ENCODE assay signal across 9 cellular contexts in the genomic region with DNA sequence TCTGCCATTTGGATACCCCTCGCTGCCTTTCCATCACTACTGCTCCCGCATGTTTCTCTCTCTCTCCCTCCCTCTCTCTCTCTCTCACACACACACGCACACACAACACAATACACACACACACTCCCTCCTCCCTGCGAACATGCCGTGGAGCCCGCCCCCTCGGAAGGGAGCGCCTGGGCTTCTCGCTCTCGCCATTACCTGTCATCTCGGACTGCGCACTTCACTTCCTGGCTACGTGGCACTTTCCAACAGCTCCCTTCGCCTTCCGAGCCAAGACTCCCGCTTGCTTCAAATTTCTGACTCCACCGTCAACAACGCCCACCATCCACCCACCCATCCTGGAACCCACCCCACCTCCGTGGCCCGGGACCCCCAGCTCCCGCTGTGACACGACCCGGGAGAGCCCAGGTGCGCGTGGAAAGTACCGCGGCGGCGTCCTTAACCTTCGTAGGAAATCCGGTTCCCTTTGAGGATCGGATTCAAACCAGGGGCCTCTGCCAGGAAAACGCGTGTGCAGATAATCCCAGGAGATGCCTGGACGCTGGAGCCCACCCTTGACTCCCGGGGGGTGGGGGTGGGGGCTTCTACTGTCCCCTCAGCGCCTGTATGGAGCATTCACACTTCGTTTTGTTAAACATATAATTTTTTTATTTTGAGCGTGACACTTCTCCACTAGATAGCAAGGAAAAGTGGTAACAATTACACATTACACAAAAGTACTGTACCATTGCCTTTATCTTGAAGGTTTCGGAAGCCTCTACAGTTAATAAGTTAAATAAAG. TPM values are rescaled to one million over a fixed set of nuclear protein-coding genes. Genes with fewer than 3 reads are reported as not detected.
DNase-seq lines count a peak whose midpoint lies in the region; ATAC-seq and TF ChIP-seq lines count a peak whose summit lies in the region.
"Had no signal": no experiment of that assay in that cellular context is flagged by ENCODE, and none has a peak within 500 bp of the region (broad histone marks: within the 10 kb centered on the region; RNA-seq: fewer than 3 reads in every experiment).

No MANE protein-coding gene starts in this region.

- H3K4me1 Mint-ChIP-seq in WTC11, result peaks cover 49% of the 10 kb centered on the region
- H3K4me1 Mint-ChIP-seq in glutamatergic neuron (ENCODE audit: low read depth, unreplicated experiment), result peaks cover 6% of the 10 kb centered on the region
- peaks cover 28% of the 10 kb centered on the region for H3K4me1 Mint-ChIP-seq in osteocyte (ENCODE audit: unreplicated experiment)

- TF ChIP-seq CTCF in WTC11 (IDR thresholded peaks at IDR 0.05) (no peak), glutamatergic neuron (IDR thresholded peaks at IDR 0.05; ENCODE audit: partially characterized antibody, unreplicated experiment) (no peak), osteocyte (IDR thresholded peaks at IDR 0.05) (no peak)

- H3K27ac ChIP-seq in GM23248, result no peak overlapping the region
- no peak overlapping the region for H3K27ac ChIP-seq in aorta (ENCODE audit: low read depth in 1 of 2, low read length in 2 of 2)

- 0 out of 2 replicates have a peak overlapping the region, but pooled peaks have one; percentile 18 for H3K4me3 ChIP-seq in GM23248
- H3K4me3 ChIP-seq in aorta (ENCODE audit: low read length in 2 of 2), result no peak overlapping the region

- no peak overlapping the region for H2AFZ ChIP-seq in GM23248

- intact Hi-C loops in aorta (cut with DNase I), result no loop called here

- POLR2A ChIA-PET in WTC11 (lab: Charles Lee), result interaction anchor here (0.6 to 2.1 kb wide), 2 partner anchors 10 to 11 kb away, joined by 3 to 4 read pairs; no protein-coding TSS in a partner anchor

- H3K36me3 ChIP-seq in GM23248 (ENCODE audit: low read depth) (no peaks in the 10 kb centered on the region), aorta (ENCODE audit: control insufficient read depth in 1 of 2, insufficient read depth in 2 of 2, low read length in 1 of 2) (no peaks in the 10 kb centered on the region)

- no peaks in the 10 kb centered on the region for H3K4me1 ChIP-seq in GM23248 (ENCODE audit: insufficient read depth)
- no peaks in the 10 kb centered on the region for H3K4me1 ChIP-seq in aorta (ENCODE audit: control insufficient read depth in 1 of 2, insufficient read depth in 2 of 2, low read length in 2 of 2)

- DNase-seq in GM23248, result no peak
- no peak for DNase-seq in WTC11 (ENCODE audit: low spot score)
- DNase-seq in glutamatergic neuron, result no peak
- no peak for DNase-seq in osteocyte (ENCODE audit: extremely low spot score, unreplicated experiment)
- no peak for DNase-seq in aorta
- no peak for DNase-seq in NCI-H1436 treated with DMSO at 0.1 percent for 48 hours (lab: John Stamatoyannopoulos, UW)
- DNase-seq: NCI-H1417, substantia nigra had no signal

- no peak overlapping the region for H3K4me2 ChIP-seq in GM23248 (ENCODE audit: unreplicated experiment)

- H3K4me3 Mint-ChIP-seq in WTC11, result peak overlapping the region; percentile 80
- H3K4me3 Mint-ChIP-seq in glutamatergic neuron (ENCODE audit: unreplicated experiment), result peak overlapping the region; percentile 80
- peak overlapping the region; percentile 64 for H3K4me3 Mint-ChIP-seq in osteocyte (ENCODE audit: unreplicated experiment)

- H3K27me3 Mint-ChIP-seq in WTC11 (ENCODE audit: low read depth) (peaks cover 94% of the 10 kb centered on the region), glutamatergic neuron (ENCODE audit: unreplicated experiment) (peaks cover 23% of the 10 kb centered on the region), osteocyte (ENCODE audit: unreplicated experiment) (peaks cover 52% of the 10 kb centered on the region)

- H3K9ac ChIP-seq in GM23248, result no peak overlapping the region

- H3K27me3 ChIP-seq in GM23248 (replicated peaks; ENCODE audit: insufficient read depth) (peaks cover 29% of the 10 kb centered on the region), aorta (ENCODE audit: control insufficient read depth in 1 of 2, insufficient read depth in 2 of 2, low read length in 1 of 2) (no peaks in the 10 kb centered on the region)

- H4K20me1 ChIP-seq in GM23248 (ENCODE audit: insufficient read depth), result no peaks in the 10 kb centered on the region

- no peaks in the 10 kb centered on the region for H3K79me2 ChIP-seq in GM23248 (ENCODE audit: insufficient read depth)

- no peak overlapping the region for H3K27ac Mint-ChIP-seq in WTC11
- no peak overlapping the region for H3K27ac Mint-ChIP-seq in glutamatergic neuron (ENCODE audit: unreplicated experiment)
- H3K27ac Mint-ChIP-seq in osteocyte (ENCODE audit: unreplicated experiment), result no peak overlapping the region

- no peaks in the 10 kb centered on the region for H3K9me2 ChIP-seq in GM23248 (ENCODE audit: insufficient read depth)

- 28 to 63% methylated on average over 17 to 39 of the region's 40 CpGs for WGBS in GM23248 (ENCODE audit: low coverage in 1 of 2, low lambda C conversion rate in 2 of 2, missing lambda C conversion rate in 2 of 2), 2 experiments
- WGBS in aorta, 2 donors, result 25 to 26% methylated on average over 39 to 40 of the region's 40 CpGs

- no peaks in the 10 kb centered on the region for H3F3A ChIP-seq in GM23248 (ENCODE audit: insufficient read depth)

- H3K9me3 Mint-ChIP-seq in WTC11 (no peaks in the 10 kb centered on the region), glutamatergic neuron (ENCODE audit: unreplicated experiment) (peaks cover 8% of the 10 kb centered on the region), osteocyte (ENCODE audit: unreplicated experiment) (no peaks in the 10 kb centered on the region)

- CTCF ChIA-PET in WTC11 (lab: Charles Lee), result interaction anchor here (1.0 to 2.4 kb wide), 3 partner anchors 10 to 141 kb away, joined by 4 to 11 read pairs (median 4); no protein-coding TSS in a partner anchor

- H3K9me3 ChIP-seq in GM23248 (ENCODE audit: low read depth) (no peaks in the 10 kb centered on the region), aorta (ENCODE audit: control insufficient read depth, low read length) (no peaks in the 10 kb centered on the region)

- in situ Hi-C loops in GM23248 (cut with MboI), result no loop called here

- ATAC-seq in WTC11 (peak; percentile 15), aorta (ENCODE audit: low FRiP score) (no peak), esophagus mucosa (no peak)

- H3K36me3 Mint-ChIP-seq in WTC11, result no peaks in the 10 kb centered on the region
- no peaks in the 10 kb centered on the region for H3K36me3 Mint-ChIP-seq in glutamatergic neuron (ENCODE audit: unreplicated experiment)
- H3K36me3 Mint-ChIP-seq in osteocyte (ENCODE audit: unreplicated experiment), result peaks cover 2% of the 10 kb centered on the region

TF ChIP-seq in WTC11, 78 proteins besides CTCF, POLR2A, EP300 and RAD21 (continues in another document):
- no peak for TF ChIP-seq CREB1 (CRISPR knock-in tag; IDR thresholded peaks at IDR 0.05)
- TF ChIP-seq, protein P1, sequence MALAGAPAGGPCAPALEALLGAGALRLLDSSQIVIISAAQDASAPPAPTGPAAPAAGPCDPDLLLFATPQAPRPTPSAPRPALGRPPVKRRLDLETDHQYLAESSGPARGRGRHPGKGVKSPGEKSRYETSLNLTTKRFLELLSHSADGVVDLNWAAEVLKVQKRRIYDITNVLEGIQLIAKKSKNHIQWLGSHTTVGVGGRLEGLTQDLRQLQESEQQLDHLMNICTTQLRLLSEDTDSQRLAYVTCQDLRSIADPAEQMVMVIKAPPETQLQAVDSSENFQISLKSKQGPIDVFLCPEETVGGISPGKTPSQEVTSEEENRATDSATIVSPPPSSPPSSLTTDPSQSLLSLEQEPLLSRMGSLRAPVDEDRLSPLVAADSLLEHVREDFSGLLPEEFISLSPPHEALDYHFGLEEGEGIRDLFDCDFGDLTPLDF (CRISPR knock-in tag; IDR thresholded peaks at IDR 0.05), result no peak
- no peak for TF ChIP-seq ZNF671 (CRISPR knock-in tag; IDR thresholded peaks at IDR 0.05)
- TF ChIP-seq, protein P2, sequence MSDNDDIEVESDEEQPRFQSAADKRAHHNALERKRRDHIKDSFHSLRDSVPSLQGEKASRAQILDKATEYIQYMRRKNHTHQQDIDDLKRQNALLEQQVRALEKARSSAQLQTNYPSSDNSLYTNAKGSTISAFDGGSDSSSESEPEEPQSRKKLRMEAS (CRISPR knock-in tag; IDR thresholded peaks at IDR 0.05), result no peak
- no peak for TF ChIP-seq ZBTB21 (CRISPR knock-in tag; IDR thresholded peaks at IDR 0.05; ENCODE audit: borderline replicate concordance)
- TF ChIP-seq FOXK1 (CRISPR knock-in tag; IDR thresholded peaks at IDR 0.05), result no peak; the same call in 1 of the 2 replicates
- TF ChIP-seq, protein P3, sequence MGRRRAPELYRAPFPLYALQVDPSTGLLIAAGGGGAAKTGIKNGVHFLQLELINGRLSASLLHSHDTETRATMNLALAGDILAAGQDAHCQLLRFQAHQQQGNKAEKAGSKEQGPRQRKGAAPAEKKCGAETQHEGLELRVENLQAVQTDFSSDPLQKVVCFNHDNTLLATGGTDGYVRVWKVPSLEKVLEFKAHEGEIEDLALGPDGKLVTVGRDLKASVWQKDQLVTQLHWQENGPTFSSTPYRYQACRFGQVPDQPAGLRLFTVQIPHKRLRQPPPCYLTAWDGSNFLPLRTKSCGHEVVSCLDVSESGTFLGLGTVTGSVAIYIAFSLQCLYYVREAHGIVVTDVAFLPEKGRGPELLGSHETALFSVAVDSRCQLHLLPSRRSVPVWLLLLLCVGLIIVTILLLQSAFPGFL (CRISPR knock-in tag; IDR thresholded peaks at IDR 0.05; ENCODE audit: borderline replicate concordance), result no peak
- no peak for TF ChIP-seq EMX1 (CRISPR knock-in tag; IDR thresholded peaks at IDR 0.05)
- no peak for TF ChIP-seq CREM (CRISPR knock-in tag; IDR thresholded peaks at IDR 0.05)
- TF ChIP-seq, protein P4, sequence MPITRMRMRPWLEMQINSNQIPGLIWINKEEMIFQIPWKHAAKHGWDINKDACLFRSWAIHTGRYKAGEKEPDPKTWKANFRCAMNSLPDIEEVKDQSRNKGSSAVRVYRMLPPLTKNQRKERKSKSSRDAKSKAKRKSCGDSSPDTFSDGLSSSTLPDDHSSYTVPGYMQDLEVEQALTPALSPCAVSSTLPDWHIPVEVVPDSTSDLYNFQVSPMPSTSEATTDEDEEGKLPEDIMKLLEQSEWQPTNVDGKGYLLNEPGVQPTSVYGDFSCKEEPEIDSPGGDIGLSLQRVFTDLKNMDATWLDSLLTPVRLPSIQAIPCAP (CRISPR knock-in tag; IDR thresholded peaks at IDR 0.05), result no peak
- TF ChIP-seq TP53 (CRISPR knock-in tag; IDR thresholded peaks at IDR 0.05), result no peak
- TF ChIP-seq ZNF232 (CRISPR knock-in tag; IDR thresholded peaks at IDR 0.05), result no peak

RNA-seq across cellular contexts. Expression of a gene that starts 12.5 kb away (rescaled TPM):
- not detected in 2 replicates for total RNA-seq in GM23248 (2014; rRNA removed; shearing (Covaris generic))
- polyA plus RNA-seq in GM23248 (2016; fragmentation: Nextera tagmentation; extraction: Ambion mirVana) (not detected in 2 replicates), aorta (not detected)
- total RNA-seq in WTC11 (2021) (0.07 TPM in 1 of 3 replicates, not detected in the others), glutamatergic neuron (ENCODE audit: unreplicated experiment) (0.98 TPM), osteocyte (not detected in 2 replicates), aorta (not detected), esophagus mucosa (not detected)
